ENCODE assay signal across 11 cellular contexts in the genomic region with DNA sequence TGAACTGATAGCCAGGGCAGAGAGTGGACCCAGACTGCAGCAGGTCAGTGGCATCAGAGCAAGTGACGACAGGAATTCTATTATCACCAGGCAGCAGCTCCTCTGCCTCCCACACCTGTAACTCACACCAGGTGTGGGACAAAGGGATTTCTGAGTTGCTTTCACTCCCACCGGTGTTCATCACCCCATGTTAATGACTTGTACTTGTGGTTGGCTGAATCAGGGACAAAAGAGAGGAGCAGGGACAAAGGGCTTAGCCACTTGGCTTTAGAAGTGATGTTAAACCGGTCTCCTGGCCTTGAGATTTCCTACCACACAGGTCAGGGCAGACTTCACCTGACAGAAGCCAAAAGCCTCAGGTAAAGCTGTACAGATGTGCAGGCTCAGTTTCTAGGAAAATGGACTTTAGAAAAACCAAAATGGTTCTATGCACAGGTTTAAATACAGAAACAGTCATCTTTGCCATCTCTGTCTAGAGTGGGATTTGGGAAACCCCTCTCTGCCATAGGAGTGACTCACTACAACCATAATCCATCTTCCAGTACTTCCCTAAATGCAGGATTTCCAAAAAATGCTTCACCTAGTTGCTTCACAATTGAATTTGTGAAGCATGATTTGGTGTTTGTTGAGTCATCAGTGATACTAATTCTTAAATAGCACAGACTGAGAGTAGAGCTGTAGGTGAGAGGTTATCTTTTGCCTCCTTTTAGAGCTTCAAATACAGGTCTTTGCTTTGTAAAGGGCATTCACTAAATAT.
DNase-seq lines count a peak whose midpoint lies in the region; ATAC-seq and TF ChIP-seq lines count a peak whose summit lies in the region.
"Had no signal": no experiment of that assay in that cellular context is flagged by ENCODE, and none has a peak within 500 bp of the region (broad histone marks: within the 10 kb centered on the region; RNA-seq: fewer than 3 reads in every experiment).

No MANE protein-coding gene starts in this region.

- no peak for TF ChIP-seq CTCF in coronary artery (IDR thresholded peaks at IDR 0.05)

- H3K4me3 ChIP-seq in coronary artery (no peak overlapping the region), skeletal muscle tissue (ENCODE audit: low read length in 3 of 3) (no peak overlapping the region)
- H3K4me3 ChIP-seq: SJSA1 had no signal

- DNase-seq in NCI-H2107 treated with DMSO at 0.1 percent for 48 hours (lab: John Stamatoyannopoulos, UW; ENCODE audit: unreplicated experiment) (peak; percentile 37), NCI-H2107 (lab: John Stamatoyannopoulos, UW) (no peak), MV-4-11 (lab: John Stamatoyannopoulos, UW) (peak; percentile 66), coronary artery (ENCODE audit: low spot score) (no peak), activated gamma-delta T cell treated with Interleukin-2 at 50 U/mL for 16 hours (no peak), COLO829 (ENCODE audit: low spot score) (no peak)
- DNase-seq: brain microvascular endothelial cell, midbrain had no signal

- peak overlapping the region; percentile 87 to 89 for H3K27ac ChIP-seq in coronary artery
- H3K27ac ChIP-seq in skeletal muscle tissue (ENCODE audit: low read depth, low read length), result peak overlapping the region; percentile 10
- H3K27ac ChIP-seq: brain microvascular endothelial cell, SJSA1 had no signal

- no peak for ATAC-seq in GM21367 (IDR thresholded peaks at IDR 0.05; ENCODE audit: unreplicated experiment)

- H3K9me3 ChIP-seq in skeletal muscle tissue (ENCODE audit: control insufficient read depth in 3 of 3, low read length in 3 of 3), result no peaks in the 10 kb centered on the region
- H3K9me3 ChIP-seq: SJSA1 had no signal

- H3K36me3 ChIP-seq in skeletal muscle tissue (ENCODE audit: control insufficient read depth in 3 of 3, insufficient read depth in 3 of 3, low read length in 3 of 3), result no peaks in the 10 kb centered on the region
- H3K36me3 ChIP-seq: brain microvascular endothelial cell, SJSA1 had no signal

- no peak overlapping the region for H3K9ac ChIP-seq in skeletal muscle tissue (ENCODE audit: low read depth in 1 of 3, low read length in 3 of 3)

- H3K4me1 ChIP-seq in skeletal muscle tissue (ENCODE audit: control insufficient read depth in 3 of 3, insufficient read depth in 3 of 3, low read length in 3 of 3), result peaks cover 19 to 33% (median 21%) of the 10 kb centered on the region in 3 donors

- H3K27me3 ChIP-seq in skeletal muscle tissue (ENCODE audit: control insufficient read depth in 3 of 3, insufficient read depth in 3 of 3, low read length in 3 of 3), result no peaks in the 10 kb centered on the region
- H3K27me3 ChIP-seq: brain microvascular endothelial cell, SJSA1 had no signal

Comparison
In these comparisons a context has a peak if more than half of its experiments do, and no peak if none do; other contexts are left out.
1. DNase-seq: peak in NCI-H2107 treated with DMSO at 0.1 percent for 48 hours (single experiment) and MV-4-11 (single experiment); none in NCI-H2107 (single experiment), coronary artery (single experiment), activated gamma-delta T cell treated with Interleukin-2 at 50 U/mL for 16 hours (single experiment) and COLO829 (single experiment).